In the genomic region with DNA sequence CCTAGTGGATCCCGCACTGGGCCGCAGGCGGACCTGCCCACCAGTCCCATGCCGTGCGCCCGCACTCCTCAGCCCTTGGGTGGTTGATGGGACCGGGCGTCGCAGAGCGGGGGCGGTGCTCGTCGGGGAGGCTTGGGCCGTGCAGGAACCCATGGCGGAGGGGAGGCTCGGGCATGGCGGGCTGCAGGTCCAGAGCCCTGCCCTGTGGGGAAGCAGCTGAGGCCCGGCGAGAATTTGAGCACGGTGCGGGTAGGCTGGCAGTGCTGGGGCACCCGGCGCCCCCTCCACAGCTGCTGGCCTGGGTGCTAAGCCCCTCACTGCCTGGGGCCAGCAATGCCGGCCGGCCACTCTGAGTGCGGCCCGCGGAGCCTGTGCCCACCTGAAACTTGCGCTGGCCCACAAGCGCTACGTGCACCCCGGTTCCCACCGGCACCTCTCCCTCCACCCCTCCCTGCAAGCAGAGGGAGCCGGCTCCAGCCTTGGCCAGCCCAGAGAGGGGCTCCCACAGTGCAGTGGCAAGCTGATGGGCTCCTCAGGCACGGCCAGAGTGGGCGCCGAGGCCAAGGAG, we compare ENCODE assay signal across 17 cellular contexts.
"Had no signal": no experiment of that assay in that cellular context is flagged by ENCODE, and none has a peak within 500 bp of the region (broad histone marks: within the 10 kb centered on the region; RNA-seq: fewer than 3 reads in every experiment).

No MANE protein-coding gene starts in this region.

- H3K9me3 ChIP-seq: gastrocnemius medialis, prostate gland, right atrium auricular region, sigmoid colon, suprapubic skin, transverse colon had no signal

- H3K36me3 ChIP-seq: gastrocnemius medialis, lower lobe of right lung, prostate gland, right atrium auricular region, sigmoid colon, suprapubic skin, transverse colon had no signal

- H3K4me3 ChIP-seq: gastrocnemius medialis, lower lobe of right lung, prostate gland, right atrium auricular region, sigmoid colon, suprapubic skin, transverse colon had no signal

- H3K27ac ChIP-seq: gastrocnemius medialis, lower lobe of right lung, prostate gland, right atrium auricular region, sigmoid colon, suprapubic skin, transverse colon had no signal

- H3K27me3 ChIP-seq: gastrocnemius medialis, right atrium auricular region, sigmoid colon, suprapubic skin, transverse colon had no signal

- ATAC-seq: effector memory CD8-positive, alpha-beta T cell; gastrocnemius medialis; left lobe of liver; lower lobe of right lung; naive thymus-derived CD8-positive, alpha-beta T cell; stimulated activated memory B cell treated with anti-CD40 and anti-IgM and Interleukin-4, amounts not matched to agents 10 μg/mL and 1 μg/mL and 100 μg/mL, for 72 hours had no signal

- H3K4me1 ChIP-seq: prostate gland had no signal

- DNase-seq: cerebellar nuclear complex; cortex of kidney; effector memory CD8-positive, alpha-beta T cell; gastrocnemius medialis; head of caudate nucleus; lower lobe of right lung; nephron progenitor cell; nucleus accumbens; sigmoid colon; stimulated activated CD4-positive, alpha-beta T cell treated with anti-CD3 and anti-CD28 coated beads, Interleukin-4, amount 100 ng/mL, for 4 hours; transverse colon had no signal
